1 cellular context compared by ENCODE assay signal in genomic region chr20:13784893-13785715, GRCh38.
TF ChIP-seq lines count a peak whose summit lies in the region.

TSS of gene ESF1 (minus strand) at chr20:13784919. CDS start at chr20:13783140, 1,779 bp downstream.
TSS of gene NDUFAF5 (plus strand) at chr20:13785028. CDS start at chr20:13785069, 41 bp downstream.

TF ChIP-seq in HepG2, 621 proteins besides CTCF, POLR2A, EP300 and RAD21 (continued from another document and continues in another):
- no peak for TF ChIP-seq ZNF550 (CRISPR knock-in tag; IDR thresholded peaks at IDR 0.05; ENCODE audit: borderline replicate concordance)
- peak; percentile 86; the same call in 1 of the 2 replicates for TF ChIP-seq CSRNP2 (CRISPR knock-in tag; conservative IDR thresholded peaks at IDR 0.05; ENCODE audit: low read depth)
- peak; percentile 49; the same call in 1 of the 2 replicates for TF ChIP-seq LBX2 (CRISPR knock-in tag; IDR thresholded peaks at IDR 0.05; ENCODE audit: borderline replicate concordance)
- no peak; the same call in none of the 2 replicates for TF ChIP-seq ZNF292 (CRISPR knock-in tag; IDR thresholded peaks at IDR 0.05; ENCODE audit: borderline replicate concordance, low read depth)
- TF ChIP-seq PHF21A (CRISPR knock-in tag; IDR thresholded peaks at IDR 0.05), result peak; percentile 93
- peak; percentile 29 for TF ChIP-seq ZMYM2 (CRISPR knock-in tag; IDR thresholded peaks at IDR 0.05)
- TF ChIP-seq FOXO1 (CRISPR knock-in tag; IDR thresholded peaks at IDR 0.05), result peak; percentile 95
- TF ChIP-seq PHB2 (IDR thresholded peaks at IDR 0.05; ENCODE audit: partially characterized antibody), result no peak
- peak; percentile 98 for TF ChIP-seq E2F2 (CRISPR knock-in tag; IDR thresholded peaks at IDR 0.05; ENCODE audit: borderline replicate concordance)
- TF ChIP-seq ARNTL (CRISPR knock-in tag; IDR thresholded peaks at IDR 0.05), result peak; percentile 97
- TF ChIP-seq KAT8 (CRISPR knock-in tag; IDR thresholded peaks at IDR 0.05), result peak; percentile 98
- TF ChIP-seq NFIC (IDR thresholded peaks at IDR 0.05; ENCODE audit: low read length), result peak; percentile 81
- TF ChIP-seq ZNF33A (CRISPR knock-in tag; IDR thresholded peaks at IDR 0.05; ENCODE audit: borderline replicate concordance), result no peak; the same call in 1 of the 2 replicates
- TF ChIP-seq GFI1 (CRISPR knock-in tag; IDR thresholded peaks at IDR 0.05; ENCODE audit: borderline replicate concordance), result peak; percentile 39
- peak; percentile 87 for TF ChIP-seq THAP7 (CRISPR knock-in tag; IDR thresholded peaks at IDR 0.05)
- TF ChIP-seq UBTF (CRISPR knock-in tag; IDR thresholded peaks at IDR 0.05), result peak; percentile 88
- no peak for TF ChIP-seq EZH2 (conservative IDR thresholded peaks at IDR 0.05; ENCODE audit: low read depth, low read length)
- peak; percentile 90 for TF ChIP-seq ZNF776 (CRISPR knock-in tag; IDR thresholded peaks at IDR 0.05)
- peak; percentile 41; the same call in 1 of the 2 replicates for TF ChIP-seq TCF7 (IDR thresholded peaks at IDR 0.05; ENCODE audit: low read depth)
- TF ChIP-seq MIXL1 (CRISPR knock-in tag; IDR thresholded peaks at IDR 0.05), result peak; percentile 97
- TF ChIP-seq ZNF512B (CRISPR knock-in tag; IDR thresholded peaks at IDR 0.05; ENCODE audit: borderline replicate concordance), result no peak; the same call in none of the 2 replicates
- TF ChIP-seq ZNF225 (CRISPR knock-in tag; IDR thresholded peaks at IDR 0.05), result peak; percentile 4; the same call in 1 of the 2 replicates
- TF ChIP-seq ZNF772 (CRISPR knock-in tag; IDR thresholded peaks at IDR 0.05), result peak; percentile 99
- peak; percentile 99 for TF ChIP-seq GMEB2 (CRISPR knock-in tag; IDR thresholded peaks at IDR 0.05; ENCODE audit: low read depth)
- TF ChIP-seq RORA (CRISPR knock-in tag; IDR thresholded peaks at IDR 0.05), result no peak
- TF ChIP-seq BHLHE40 (IDR thresholded peaks at IDR 0.05; ENCODE audit: low read length), result peak; percentile 97
- TF ChIP-seq HMGA1 (CRISPR knock-in tag; conservative IDR thresholded peaks at IDR 0.05), result no peak
- TF ChIP-seq KMT2A (CRISPR knock-in tag; IDR thresholded peaks at IDR 0.05), result peak; percentile 100
- no peak for TF ChIP-seq ZSCAN22 (CRISPR knock-in tag; IDR thresholded peaks at IDR 0.05)
- TF ChIP-seq PRMT3 (CRISPR knock-in tag; IDR thresholded peaks at IDR 0.05; ENCODE audit: borderline replicate concordance, low read depth), result no peak
- TF ChIP-seq YEATS2 (CRISPR knock-in tag; IDR thresholded peaks at IDR 0.05; ENCODE audit: borderline replicate concordance), result peak; percentile 100
- TF ChIP-seq ZUFSP (CRISPR knock-in tag; IDR thresholded peaks at IDR 0.05; ENCODE audit: borderline replicate concordance), result no peak
- peak; percentile 72 for TF ChIP-seq ISL2 (CRISPR knock-in tag; IDR thresholded peaks at IDR 0.05)
- TF ChIP-seq TBX3 (IDR thresholded peaks at IDR 0.05; ENCODE audit: borderline replicate concordance), result peak; percentile 86
- TF ChIP-seq TIGD3 (CRISPR knock-in tag; IDR thresholded peaks at IDR 0.05; ENCODE audit: borderline replicate concordance), result peak; percentile 58; the same call in 1 of the 2 replicates
- peak; percentile 78; the same call in 1 of the 2 replicates for TF ChIP-seq ZNF317 (CRISPR knock-in tag; IDR thresholded peaks at IDR 0.05)
- peak; percentile 93; the same call in 1 of the 2 replicates for TF ChIP-seq ZNF430 (CRISPR knock-in tag; IDR thresholded peaks at IDR 0.05)
- TF ChIP-seq AFF4 (CRISPR knock-in tag; IDR thresholded peaks at IDR 0.05), result peak; percentile 56
- TF ChIP-seq ARID2 (CRISPR knock-in tag; IDR thresholded peaks at IDR 0.05; ENCODE audit: borderline replicate concordance), result no peak
- TF ChIP-seq SRSF4 (IDR thresholded peaks at IDR 0.05; ENCODE audit: low read depth, low read length, poor library complexity, severe bottlenecking), result no peak
- peak; percentile 93 for TF ChIP-seq NKX3-1 (CRISPR knock-in tag; IDR thresholded peaks at IDR 0.05)
